Comparison of ENCODE assay signal across 24 cellular contexts in the genomic region with DNA sequence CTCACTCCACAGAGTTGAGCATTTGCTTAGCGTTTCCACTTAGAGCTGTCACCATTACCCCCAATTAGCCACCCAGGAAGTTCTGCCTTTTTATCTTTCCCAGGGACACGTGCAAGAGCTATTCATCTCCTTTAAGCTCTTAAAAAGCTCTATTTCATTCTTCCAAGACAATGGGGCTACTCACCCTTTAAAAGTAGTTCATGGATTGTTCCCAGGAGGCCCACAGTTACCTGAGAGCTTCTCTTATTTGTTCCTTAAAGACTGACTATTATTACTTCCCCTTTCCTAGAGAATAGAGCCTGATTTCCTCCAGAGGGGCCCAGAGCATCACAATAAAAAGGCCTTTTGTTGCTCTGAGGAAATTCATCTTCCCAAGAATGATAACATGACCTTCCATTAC.
"Had no signal": no experiment of that assay in that cellular context is flagged by ENCODE, and none has a peak within 500 bp of the region (broad histone marks: within the 10 kb centered on the region; RNA-seq: fewer than 3 reads in every experiment).

No MANE protein-coding gene starts in this region.

- H3K4me3 ChIP-seq: body of pancreas, cardiac muscle cell, gastrocnemius medialis, left ventricle myocardium inferior, transverse colon had no signal

- H3K4me1 ChIP-seq: body of pancreas, gastrocnemius medialis, left ventricle myocardium inferior, parathyroid adenoma, transverse colon had no signal

- H3K9ac ChIP-seq: parathyroid adenoma had no signal

- H3K36me3 Mint-ChIP-seq: activated naive CD4-positive, alpha-beta T cell treated with anti-CD3 and anti-CD28 coated beads, Interleukin-2, amount 50 U/mL, for 24 hours had no signal

- H3K9me3 ChIP-seq: body of pancreas had no signal

- H3K27ac ChIP-seq: body of pancreas, cardiac muscle cell, gastrocnemius medialis, left ventricle myocardium inferior, parathyroid adenoma, transverse colon, WERI-Rb-1 had no signal

- H3K36me3 ChIP-seq: cardiac muscle cell, gastrocnemius medialis, left ventricle myocardium inferior, transverse colon, WERI-Rb-1 had no signal

- H3K27me3 ChIP-seq: body of pancreas, cardiac muscle cell, gastrocnemius medialis, transverse colon had no signal

- ATAC-seq: body of pancreas; esophagus mucosa; gastrocnemius medialis; natural killer cell; stimulated activated naive B cell treated with anti-CD40 and anti-IgM and Interleukin-4, amounts not matched to agents 10 μg/mL and 1 μg/mL and 100 μg/mL, for 72 hours had no signal

- DNase-seq: activated CD4-positive, alpha-beta T cell treated with anti-CD3 and anti-CD28 coated beads for 1 hour; activated gamma-delta T cell treated with Interleukin-2 at 50 U/mL for 16 hours; activated T-cell treated with anti-CD3 and anti-CD28 coated beads, Interleukin-2, amount 50 U/mL, for 1 hour; anterior cingulate cortex; body of pancreas; dermis blood vessel endothelial cell; effector CD8-positive, alpha-beta T cell; gastrocnemius medialis; hypothalamus; kidney glomerular epithelial cell; left ventricle myocardium inferior; midbrain; natural killer cell; nucleus accumbens; stimulated activated CD4-positive, alpha-beta T cell treated with anti-CD3 and anti-CD28 coated beads, Interleukin-2, amount 100 ng/mL, for 48 hours; stimulated activated CD8-positive, alpha-beta memory T cell treated with anti-CD3 and anti-CD28 coated beads, Interleukin-4, amount 100 ng/mL, for 48 hours; stimulated activated naive B cell treated with anti-CD40 and anti-IgM and Interleukin-4, amounts not matched to agents 10 μg/mL and 1 μg/mL and 100 μg/mL, for 72 hours; T-helper 1 cell; transverse colon; WERI-Rb-1 had no signal

- H3K4me3 Mint-ChIP-seq: activated naive CD4-positive, alpha-beta T cell treated with anti-CD3 and anti-CD28 coated beads, Interleukin-2, amount 50 U/mL, for 24 hours; natural killer cell; stimulated activated naive B cell treated with anti-CD40 and anti-IgM and Interleukin-4, amounts not matched to agents 10 μg/mL and 1 μg/mL and 100 μg/mL, for 72 hours had no signal

- H3K27ac Mint-ChIP-seq: activated naive CD4-positive, alpha-beta T cell treated with anti-CD3 and anti-CD28 coated beads, Interleukin-2, amount 50 U/mL, for 24 hours; natural killer cell; stimulated activated naive B cell treated with anti-CD40 and anti-IgM and Interleukin-4, amounts not matched to agents 10 μg/mL and 1 μg/mL and 100 μg/mL, for 72 hours had no signal

- H3K4me1 Mint-ChIP-seq: activated naive CD4-positive, alpha-beta T cell treated with anti-CD3 and anti-CD28 coated beads, Interleukin-2, amount 50 U/mL, for 24 hours; natural killer cell; stimulated activated naive B cell treated with anti-CD40 and anti-IgM and Interleukin-4, amounts not matched to agents 10 μg/mL and 1 μg/mL and 100 μg/mL, for 72 hours had no signal
